ENCODE assay signal across 17 cellular contexts in genomic region chr14:49677643-49678042, GRCh38. TPM values are rescaled to one million over a fixed set of nuclear protein-coding genes. Genes with fewer than 3 reads are reported as not detected.
DNase-seq lines count a peak whose midpoint lies in the region; ATAC-seq and TF ChIP-seq lines count a peak whose summit lies in the region.
"Had no signal": no experiment of that assay in that cellular context is flagged by ENCODE, and none has a peak within 500 bp of the region (broad histone marks: within the 10 kb centered on the region; RNA-seq: fewer than 3 reads in every experiment).

No MANE protein-coding gene starts in this region.

- no peak overlapping the region for H3K4me3 Mint-ChIP-seq in effector memory CD8-positive, alpha-beta T cell
- H3K4me3 Mint-ChIP-seq: activated CD4-positive, alpha-beta T cell treated with anti-CD3 and anti-CD28 coated beads, Interleukin-2, amount 10 ng/mL, durations not matched to agents 7 days and 5 days; CD14-positive monocyte had no signal

- H3K9ac ChIP-seq in IMR-90 (ENCODE audit: low read depth, low read length): no peak overlapping the region
- H3K9ac ChIP-seq: KMS-11 had no signal

- H2BK15ac ChIP-seq in IMR-90 (ENCODE audit: low read depth, low read length): no peak overlapping the region

- intact Hi-C loops in IMR-90 (cut with micrococcal nuclease): no loop called here

- dilution Hi-C loops in IMR-90 (cut with HindIII; ENCODE audit: low sequenced_read_pairs, unreplicated experiment): no loop called here

- no peaks in the 10 kb centered on the region for H3K79me2 ChIP-seq in osteoblast (ENCODE audit: insufficient read depth, low read length)

- no peak overlapping the region for H3K23ac ChIP-seq in IMR-90 (ENCODE audit: low read depth, low read length)

- peak overlapping the region; percentile 21 for H2AFZ ChIP-seq in IMR-90 (replicated peaks; ENCODE audit: low read length, poor library complexity)
- no peak overlapping the region for H2AFZ ChIP-seq in osteoblast (ENCODE audit: low read length)

- H3K9me3 ChIP-seq in IMR-90 (ENCODE audit: control insufficient read depth, insufficient read depth, low read length): no peaks in the 10 kb centered on the region
- H3K9me3 ChIP-seq in osteoblast (ENCODE audit: low read depth, low read length): no peaks in the 10 kb centered on the region
- H3K9me3 ChIP-seq: suprapubic skin had no signal

- H3K27ac ChIP-seq in IMR-90 (ENCODE audit: insufficient read depth, low read length) (no peak overlapping the region), osteoblast (ENCODE audit: low read depth, low read length) (no peak overlapping the region)
- H3K27ac ChIP-seq: HL-60, KMS-11, suprapubic skin had no signal

- no peaks in the 10 kb centered on the region for H3K4me1 Mint-ChIP-seq in effector memory CD8-positive, alpha-beta T cell (ENCODE audit: low read depth in 2 of 2)
- H3K4me1 Mint-ChIP-seq: CD14-positive monocyte had no signal

- H3K4ac ChIP-seq in IMR-90 (ENCODE audit: low read depth, low read length): no peak overlapping the region

- no peak overlapping the region for H2BK5ac ChIP-seq in IMR-90 (ENCODE audit: low read depth, low read length, poor library complexity, severe bottlenecking)

- H3K36me3 Mint-ChIP-seq in effector memory CD8-positive, alpha-beta T cell (ENCODE audit: insufficient read depth): no peaks in the 10 kb centered on the region

- no peak overlapping the region for H4K8ac ChIP-seq in IMR-90 (ENCODE audit: low read depth in 2 of 2, low read length in 2 of 2)

- no peak overlapping the region for H4K91ac ChIP-seq in IMR-90 (ENCODE audit: insufficient read depth, low read depth, low read length)

- no peak overlapping the region for H3K14ac ChIP-seq in IMR-90 (replicated peaks; ENCODE audit: low read depth, low read length)

- no peak overlapping the region for H3K27ac Mint-ChIP-seq in effector memory CD8-positive, alpha-beta T cell
- H3K27ac Mint-ChIP-seq: activated CD4-positive, alpha-beta T cell treated with anti-CD3 and anti-CD28 coated beads, Interleukin-2, amount 10 ng/mL, durations not matched to agents 7 days and 5 days; activated naive CD4-positive, alpha-beta T cell treated with anti-CD3 and anti-CD28 coated beads, Interleukin-2, amount 50 U/mL, for 72 hours had no signal

- no peak overlapping the region for H2BK20ac ChIP-seq in IMR-90 (ENCODE audit: low read depth, low read length)

- no peaks in the 10 kb centered on the region for H3K27me3 Mint-ChIP-seq in effector memory CD8-positive, alpha-beta T cell
- H3K27me3 Mint-ChIP-seq: activated CD4-positive, alpha-beta T cell treated with anti-CD3 and anti-CD28 coated beads, Interleukin-2, amount 10 ng/mL, durations not matched to agents 7 days and 5 days had no signal

- H3K27me3 ChIP-seq in IMR-90 (ENCODE audit: control insufficient read depth, insufficient read depth, low read length): no peaks in the 10 kb centered on the region
- H3K27me3 ChIP-seq in osteoblast (ENCODE audit: insufficient read depth, low read length): no peaks in the 10 kb centered on the region
- H3K27me3 ChIP-seq: suprapubic skin had no signal

- no peak overlapping the region for H2AK9ac ChIP-seq in IMR-90 (replicated peaks; ENCODE audit: low read depth, low read length, poor library complexity)

- H3K79me1 ChIP-seq in IMR-90 (ENCODE audit: low read depth in 1 of 2, low read length in 2 of 2): peaks cover 3 to 19% of the 10 kb centered on the region in 2 experiments; a peak in 3 of 4 replicates

- POLR2A ChIA-PET in IMR-90 (lab: Charles Lee; ENCODE audit: unreplicated experiment): interaction anchor here (0.6 kb wide), 1 partner anchor 33 kb away, joined by 3 read pairs; no protein-coding TSS in a partner anchor

- DNase-seq in GM12864 (ENCODE audit: low read depth) (no peak), IMR-90 (no peak), osteoblast (ENCODE audit: insufficient read length, low spot score, missing footprints) (no peak), C1 segment of cervical spinal cord (lab: John Stamatoyannopoulos, UW) (no peak)
- DNase-seq in effector memory CD8-positive, alpha-beta T cell: no peak
- DNase-seq: activated CD4-positive, alpha-beta T cell treated with anti-CD3 and anti-CD28 coated beads, Interleukin-2, amount 10 ng/mL, durations not matched to agents 7 days and 5 days; left ventricle myocardium superior; NCI-H1417; SHP77 treated with DMSO at 0.1 percent for 48 hours; T-helper 9 cell had no signal

- H4K20me1 ChIP-seq in IMR-90 (ENCODE audit: insufficient read depth, low read length) (no peaks in the 10 kb centered on the region; the same call in 1 of the 2 replicates), osteoblast (ENCODE audit: insufficient read depth, low read length) (no peaks in the 10 kb centered on the region)

- no peak overlapping the region for H3K56ac ChIP-seq in IMR-90 (ENCODE audit: extremely low read depth, insufficient read depth, low read length)

- in situ Hi-C loops in IMR-90 (cut with MboI; ENCODE audit: low sequenced_read_pairs): no loop called here

- no peak overlapping the region for H2BK120ac ChIP-seq in IMR-90 (ENCODE audit: low read depth, low read length)

- no peak overlapping the region for H2AK5ac ChIP-seq in IMR-90 (ENCODE audit: low read depth, low read length)

- H3K4me3 ChIP-seq in GM12864 (ENCODE audit: low read depth, low read length): no peak overlapping the region
- no peak overlapping the region for H3K4me3 ChIP-seq in IMR-90 (ENCODE audit: insufficient read depth, low read depth, low read length)
- H3K4me3 ChIP-seq in osteoblast (ENCODE audit: insufficient read depth, low read length): no peak overlapping the region
- H3K4me3 ChIP-seq: suprapubic skin had no signal

- no peak overlapping the region for H3K18ac ChIP-seq in IMR-90 (ENCODE audit: low read depth, low read length)

- CTCF ChIA-PET in IMR-90 (lab: Yijun Ruan, JAX): interaction anchor here (0.5 to 1.2 kb wide), 3 partner anchors 33 to 106 kb away, joined by 3 to 8 read pairs (median 4); no protein-coding TSS in a partner anchor

- 0 out of 2 replicates have a peak, but pooled peaks cover 2% of the 10 kb centered on the region for H3K36me3 ChIP-seq in IMR-90 (ENCODE audit: control insufficient read depth, insufficient read depth, low read length)
- H3K36me3 ChIP-seq in osteoblast (ENCODE audit: insufficient read depth, low read length): no peaks in the 10 kb centered on the region
- H3K36me3 ChIP-seq: suprapubic skin had no signal

- ATAC-seq in IMR-90 (ENCODE audit: low read depth): no peak
- ATAC-seq in effector memory CD8-positive, alpha-beta T cell (replicated peaks): peak; percentile 56
- no peak for ATAC-seq in GM18502 (IDR thresholded peaks at IDR 0.05; ENCODE audit: poor library complexity, unreplicated experiment)
- no peak for ATAC-seq in GM21529 (IDR thresholded peaks at IDR 0.05; ENCODE audit: unreplicated experiment)
- ATAC-seq: activated naive CD4-positive, alpha-beta T cell treated with anti-CD3 and anti-CD28 coated beads, Interleukin-2, amount 50 U/mL, for 72 hours; left ventricle myocardium superior had no signal

- WGBS in IMR-90 (ENCODE audit: extremely low coverage in 2 of 2, insufficient read length in 1 of 2), 2 experiments: no CpG with 5 or more reads among the region's 4 CpGs

- BruUV-seq in IMR-90 (replicated peaks; lab: Mats Ljungman, UMichigan): no TSS peak

- no peak overlapping the region for H3K4me2 ChIP-seq in IMR-90 (ENCODE audit: low read depth, low read length)
- no peak overlapping the region for H3K4me2 ChIP-seq in osteoblast (ENCODE audit: insufficient read depth, low read length)
- H3K4me2 ChIP-seq: KMS-11 had no signal

- peaks cover 0 to 1% of the 10 kb centered on the region in 2 donors for H3K9me3 Mint-ChIP-seq in effector memory CD8-positive, alpha-beta T cell
- H3K9me3 Mint-ChIP-seq: activated CD4-positive, alpha-beta T cell treated with anti-CD3 and anti-CD28 coated beads, Interleukin-2, amount 10 ng/mL, durations not matched to agents 7 days and 5 days; CD14-positive monocyte had no signal

- H3K4me1 ChIP-seq in IMR-90 (ENCODE audit: control insufficient read depth, insufficient read depth, low read length): no peaks in the 10 kb centered on the region
- peaks cover 9% of the 10 kb centered on the region for H3K4me1 ChIP-seq in osteoblast (ENCODE audit: insufficient read depth, low read length)
- H3K4me1 ChIP-seq: suprapubic skin had no signal

- peaks cover 6% of the 10 kb centered on the region for H3K9me1 ChIP-seq in IMR-90 (ENCODE audit: insufficient read depth, low read length)

- TF ChIP-seq POLR2A in IMR-90 (IDR thresholded peaks at IDR 0.05; ENCODE audit: low read depth, low read length): no peak

- no peak for TF ChIP-seq RAD21 in IMR-90 (IDR thresholded peaks at IDR 0.05; ENCODE audit: low read length)

- peak; percentile 43 for TF ChIP-seq CTCF in GM12864 (IDR thresholded peaks at IDR 0.05; ENCODE audit: low read depth, low read length, missing control alignments)
- no peak for TF ChIP-seq CTCF in IMR-90 (conservative IDR thresholded peaks at IDR 0.05; ENCODE audit: low read depth, low read length)
- peak; percentile 10 for TF ChIP-seq CTCF in osteoblast (IDR thresholded peaks at IDR 0.05; ENCODE audit: extremely low read depth, low read depth, low read length)

- H4K5ac ChIP-seq in IMR-90 (ENCODE audit: low read depth, low read length): no peak overlapping the region

RNA-seq across cellular contexts. Expression of gene POLE2, which starts 10.4 kb away (rescaled TPM):
- total RNA-seq in IMR-90 (2012; rRNA removed) (12.2 and 18.1 TPM in 2 replicates), osteoblast (4.4 and 6.2 TPM in 2 replicates)
- polyA plus RNA-seq in IMR-90 (2012; rRNA removed): 10.3 and 12.3 TPM in 2 replicates
- 1.7 and 5.1 TPM in 2 replicates for polyA plus RNA-seq in IMR-90 (2012; cell fraction: cytosol; rRNA removed)
- polyA plus RNA-seq in IMR-90 (2012; cell fraction: nucleus; rRNA removed; ENCODE audit: low replicate concordance): 1.8 and 8.9 TPM in 2 replicates

RNA-seq across cellular contexts. Expression of gene KLHDC1, which starts 15.3 kb away (rescaled TPM):
- 0.90 and 1.9 TPM in 2 replicates for total RNA-seq in IMR-90 (2012; rRNA removed)
- 0.34 and 0.51 TPM in 2 replicates for polyA plus RNA-seq in IMR-90 (2012; rRNA removed)
- polyA plus RNA-seq in IMR-90 (2012; cell fraction: cytosol; rRNA removed): 0.32 and 0.44 TPM in 2 replicates
- polyA plus RNA-seq in IMR-90 (2012; cell fraction: nucleus; rRNA removed; ENCODE audit: low replicate concordance): 0.33 and 2.5 TPM in 2 replicates
- total RNA-seq in osteoblast: 2.9 and 4.7 TPM in 2 replicates

RNA-seq across cellular contexts. Expression of gene DNAAF2, which starts 42.6 kb away (rescaled TPM):
- 4.1 and 7.5 TPM in 2 replicates for total RNA-seq in IMR-90 (2012; rRNA removed)
- polyA plus RNA-seq in IMR-90 (2012; rRNA removed): 4.7 and 4.9 TPM in 2 replicates
- polyA plus RNA-seq in IMR-90 (2012; cell fraction: cytosol; rRNA removed): 5.0 and 5.1 TPM in 2 replicates
- 2.1 and 3.5 TPM in 2 replicates for polyA plus RNA-seq in IMR-90 (2012; cell fraction: nucleus; rRNA removed; ENCODE audit: low replicate concordance)
- 9.8 and 10.0 TPM in 2 replicates for total RNA-seq in osteoblast

RNA-seq across cellular contexts. Expression of gene MGAT2, which starts 57.0 kb away (rescaled TPM):
- total RNA-seq in IMR-90 (2012; rRNA removed) (67.6 and 73.6 TPM in 2 replicates), osteoblast (63.0 and 63.1 TPM in 2 replicates)
- 35.0 and 36.6 TPM in 2 replicates for polyA plus RNA-seq in IMR-90 (2012; rRNA removed)
- polyA plus RNA-seq in IMR-90 (2012; cell fraction: cytosol; rRNA removed): 33.2 and 53.2 TPM in 2 replicates
- 8.3 and 10.4 TPM in 2 replicates for polyA plus RNA-seq in IMR-90 (2012; cell fraction: nucleus; rRNA removed; ENCODE audit: low replicate concordance)

RNA-seq across cellular contexts. Expression of gene RPL36AL, which starts 57.2 kb away (rescaled TPM):
- total RNA-seq in IMR-90 (2012; rRNA removed) (129 and 249 TPM in 2 replicates), osteoblast (181 and 192 TPM in 2 replicates)
- polyA plus RNA-seq in IMR-90 (2012; rRNA removed): 313 and 346 TPM in 2 replicates
- 59.6 and 120 TPM in 2 replicates for polyA plus RNA-seq in IMR-90 (2012; cell fraction: cytosol; rRNA removed)
- 7.6 and 69.5 TPM in 2 replicates for polyA plus RNA-seq in IMR-90 (2012; cell fraction: nucleus; rRNA removed; ENCODE audit: low replicate concordance)
